Comparison of ENCODE assay signal across 23 cellular contexts in genomic region chr19:39966617-39967016, GRCh38.
"Had no signal": no experiment of that assay in that cellular context is flagged by ENCODE, and none has a peak within 500 bp of the region (broad histone marks: within the 10 kb centered on the region; RNA-seq: fewer than 3 reads in every experiment).

No MANE protein-coding gene starts in this region.

- DNase-seq: cortex of kidney; dorsolateral prefrontal cortex; effector CD4-positive, alpha-beta T cell; hypothalamus; immature natural killer cell; islet precursor cell; kidney glomerular epithelial cell; left colon; left ventricle myocardium inferior; lower lobe of right lung; natural killer cell; occipital lobe; ovary; posterior cingulate gyrus; psoas muscle; right cardiac atrium; sigmoid colon; stimulated activated CD4-positive, alpha-beta T cell treated with anti-CD3 and anti-CD28 coated beads, Interleukin-4, amount 100 ng/mL, for 24 hours; stimulated activated naive CD4-positive, alpha-beta T cell treated with Interleukin-2 at 50 U/mL for 16 hours; tibial artery had no signal

- H3K36me3 Mint-ChIP-seq: natural killer cell had no signal

- H3K27me3 ChIP-seq: dorsolateral prefrontal cortex, ovary, sigmoid colon, suprapubic skin, tibial artery had no signal

- ATAC-seq: left colon; lower lobe of right lung; natural killer cell; psoas muscle; right cardiac atrium; stimulated activated effector memory CD8-positive, alpha-beta T cell treated with anti-CD3 and anti-CD28 coated beads, Interleukin-12 subunit alpha, Interleukin-12 subunit beta, amount 100 ng/mL, for 72 hours had no signal

- H3K4me3 Mint-ChIP-seq: immature natural killer cell; natural killer cell; stimulated activated effector memory CD8-positive, alpha-beta T cell treated with anti-CD3 and anti-CD28 coated beads, Interleukin-12 subunit alpha, Interleukin-12 subunit beta, amount 100 ng/mL, for 72 hours; type B pancreatic cell had no signal

- H3K27me3 Mint-ChIP-seq: type B pancreatic cell had no signal

- H3K27ac Mint-ChIP-seq: immature natural killer cell; natural killer cell; stimulated activated effector memory CD8-positive, alpha-beta T cell treated with anti-CD3 and anti-CD28 coated beads, Interleukin-12 subunit alpha, Interleukin-12 subunit beta, amount 100 ng/mL, for 72 hours; type B pancreatic cell had no signal

- H3K9me3 ChIP-seq: left ventricle myocardium inferior, lower lobe of right lung, ovary, psoas muscle, sigmoid colon, suprapubic skin, tibial artery had no signal

- H3K36me3 ChIP-seq: left ventricle myocardium inferior, lower lobe of right lung, ovary, sigmoid colon, suprapubic skin, tibial artery had no signal

- H3K27ac ChIP-seq: dorsolateral prefrontal cortex, left ventricle myocardium inferior, lower lobe of right lung, ovary, psoas muscle, sigmoid colon, suprapubic skin, tibial artery had no signal

- H3K9me3 Mint-ChIP-seq: immature natural killer cell; natural killer cell; stimulated activated effector memory CD8-positive, alpha-beta T cell treated with anti-CD3 and anti-CD28 coated beads, Interleukin-12 subunit alpha, Interleukin-12 subunit beta, amount 100 ng/mL, for 72 hours; type B pancreatic cell had no signal

- H3K4me3 ChIP-seq: dorsolateral prefrontal cortex, left ventricle myocardium inferior, lower lobe of right lung, ovary, psoas muscle, sigmoid colon, suprapubic skin, tibial artery had no signal
